ENCODE assay signal across 15 cellular contexts in genomic region chr2:76008001-76008702, GRCh38.
DNase-seq lines count a peak whose midpoint lies in the region; ATAC-seq and TF ChIP-seq lines count a peak whose summit lies in the region.
"Had no signal": no experiment of that assay in that cellular context is flagged by ENCODE, and none has a peak within 500 bp of the region (broad histone marks: within the 10 kb centered on the region; RNA-seq: fewer than 3 reads in every experiment).

No MANE protein-coding gene starts in this region.

- intact Hi-C loops in left colon (cut with DNase I, micrococcal nuclease) = no loop called here

- ATAC-seq in GM18502 (IDR thresholded peaks at IDR 0.05; ENCODE audit: poor library complexity, unreplicated experiment) = peak; percentile 77
- ATAC-seq in GM21526 (IDR thresholded peaks at IDR 0.05; ENCODE audit: low FRiP score, unreplicated experiment) = peak; percentile 70
- peak; percentile 100 for ATAC-seq in left colon
- ATAC-seq in esophagus mucosa = no peak
- ATAC-seq in activated CD4-positive, CD25-positive, alpha-beta regulatory T cell treated with anti-CD3 and anti-CD28 coated beads, Interleukin-2, amount 50 U/mL, for 24 hours = no peak
- ATAC-seq: HCT116 had no signal

- DNase-seq in LNCaP clone FGC (ENCODE audit: low read depth) (peak; percentile 82), left colon (peak; percentile 73 to 84)
- DNase-seq in activated CD4-positive, alpha-beta T cell treated with anti-CD3 and anti-CD28 coated beads for 48 hours = no peak
- no peak for DNase-seq in stimulated activated CD4-positive, alpha-beta T cell treated with anti-CD3 and anti-CD28 coated beads, Interleukin-2, amount 100 ng/mL, for 48 hours
- DNase-seq: activated CD8-positive, alpha-beta memory T cell treated with anti-CD3 and anti-CD28 coated beads for 24 hours; CD4-positive, alpha-beta T cell; effector CD4-positive, alpha-beta T cell; heart right ventricle; stimulated activated CD4-positive, alpha-beta T cell treated with anti-CD3 and anti-CD28 coated beads, Interleukin-12 subunit alpha, Interleukin-12 subunit beta, amount 100 ng/mL, for 4 hours had no signal

- H3K4me3 ChIP-seq in LNCaP clone FGC (ENCODE audit: low read depth, low read length) = no peak overlapping the region
- H3K4me3 ChIP-seq: heart right ventricle, SK-N-MC had no signal

- TF ChIP-seq CTCF in LNCaP clone FGC (IDR thresholded peaks at IDR 0.05; ENCODE audit: control insufficient read depth, extremely low read depth, insufficient read depth) = no peak

Comparison
In these comparisons a context has a peak if more than half of its experiments do, and no peak if none do; other contexts are left out.
1. ATAC-seq: peak in GM18502 (single experiment), GM21526 (single experiment) and left colon (single experiment); none in esophagus mucosa (single experiment) and activated CD4-positive, CD25-positive, alpha-beta regulatory T cell treated with anti-CD3 and anti-CD28 coated beads, Interleukin-2, amount 50 U/mL, for 24 hours (0 of 2).
2. DNase-seq: peak in LNCaP clone FGC (single experiment) and left colon (2 of 2); none in activated CD4-positive, alpha-beta T cell treated with anti-CD3 and anti-CD28 coated beads for 48 hours (single experiment) and stimulated activated CD4-positive, alpha-beta T cell treated with anti-CD3 and anti-CD28 coated beads, Interleukin-2, amount 100 ng/mL, for 48 hours (0 of 2).